ENCODE assay signal across 10 cellular contexts in genomic region chr10:104622598-104623209, GRCh38. TPM values are rescaled to one million over a fixed set of nuclear protein-coding genes. Genes with fewer than 3 reads are reported as not detected.
DNase-seq lines count a peak whose midpoint lies in the region; TF ChIP-seq lines count a peak whose summit lies in the region.
"Had no signal": no experiment of that assay in that cellular context is flagged by ENCODE, and none has a peak within 500 bp of the region (broad histone marks: within the 10 kb centered on the region; RNA-seq: fewer than 3 reads in every experiment).

No MANE protein-coding gene starts in this region.

- no peak overlapping the region for H3K27ac Mint-ChIP-seq in activated CD4-positive, alpha-beta memory T cell treated with anti-CD3 and anti-CD28 coated beads for 36 hours
- H3K27ac Mint-ChIP-seq in activated CD4-positive, alpha-beta memory T cell treated with anti-CD3 and anti-CD28 coated beads, Interleukin-2, amount 10 ng/mL, durations not matched to agents 7 days and 5 days = no peak overlapping the region
- H3K27ac Mint-ChIP-seq: activated T-helper 17 cell treated with anti-CD3 and anti-CD28 coated beads, Interleukin-2, amount 50 U/mL, for 72 hours had no signal

- no peaks in the 10 kb centered on the region for H3K9me3 ChIP-seq in Loucy (ENCODE audit: insufficient read depth, low read depth, low read length)

- no peak overlapping the region for H3K4me3 ChIP-seq in Loucy (ENCODE audit: low read length, poor library complexity, severe bottlenecking)
- H3K4me3 ChIP-seq in retinal pigment epithelial cell (ENCODE audit: low read length) = no peak overlapping the region
- no peak overlapping the region for H3K4me3 ChIP-seq in lower leg skin (ENCODE audit: low read depth, poor library complexity, severe bottlenecking)

- no peaks in the 10 kb centered on the region for H4K20me1 ChIP-seq in Loucy (ENCODE audit: insufficient read depth, low read length, poor library complexity, severe bottlenecking)

- CTCF ChIA-PET in activated CD4-positive, alpha-beta memory T cell treated with anti-CD3 and anti-CD28 coated beads for 36 hours (lab: Charles Lee) = interaction anchor here (1.0 to 1.4 kb wide), 2 partner anchors 15 to 43 kb away, joined by 4 to 7 read pairs; no protein-coding TSS in a partner anchor
- CTCF ChIA-PET in activated CD4-positive, alpha-beta memory T cell treated with anti-CD3 and anti-CD28 coated beads, Interleukin-2, amount 10 ng/mL, durations not matched to agents 7 days and 5 days (lab: Charles Lee) = interaction anchor here (1.7 kb wide), 1 partner anchor 216 kb away, joined by 5 read pairs; no protein-coding TSS in a partner anchor

- H3K27me3 Mint-ChIP-seq in activated CD4-positive, alpha-beta memory T cell treated with anti-CD3 and anti-CD28 coated beads for 36 hours = peaks cover 24% of the 10 kb centered on the region
- H3K27me3 Mint-ChIP-seq in activated CD4-positive, alpha-beta memory T cell treated with anti-CD3 and anti-CD28 coated beads, Interleukin-2, amount 10 ng/mL, durations not matched to agents 7 days and 5 days = peaks cover 27% of the 10 kb centered on the region

- H3K4me1 ChIP-seq in Loucy (ENCODE audit: insufficient read depth, low read length, poor library complexity, severe bottlenecking) = no peaks in the 10 kb centered on the region

- no peak overlapping the region for H3K4me3 Mint-ChIP-seq in activated CD4-positive, alpha-beta memory T cell treated with anti-CD3 and anti-CD28 coated beads for 36 hours
- H3K4me3 Mint-ChIP-seq in activated CD4-positive, alpha-beta memory T cell treated with anti-CD3 and anti-CD28 coated beads, Interleukin-2, amount 10 ng/mL, durations not matched to agents 7 days and 5 days = no peak overlapping the region
- H3K4me3 Mint-ChIP-seq: activated T-helper 17 cell treated with anti-CD3 and anti-CD28 coated beads, Interleukin-2, amount 50 U/mL, for 72 hours had no signal

- no peak overlapping the region for H3K4me2 ChIP-seq in Loucy (ENCODE audit: low read depth, low read length, poor library complexity, severe bottlenecking)

- H3K9me2 ChIP-seq in Loucy (replicated peaks; ENCODE audit: low read depth, low read length) = no peaks in the 10 kb centered on the region

- 28 to 29% methylated on average over 4 of the region's 4 CpGs for WGBS in lower leg skin, 2 donors

- no peak overlapping the region for H3K9ac ChIP-seq in Loucy (ENCODE audit: low read depth, low read length, poor library complexity, severe bottlenecking)

- no peaks in the 10 kb centered on the region for H3K27me3 ChIP-seq in Loucy (ENCODE audit: insufficient read depth, low read length, poor library complexity, severe bottlenecking)

- H3K9me3 Mint-ChIP-seq in activated CD4-positive, alpha-beta memory T cell treated with anti-CD3 and anti-CD28 coated beads for 36 hours = no peaks in the 10 kb centered on the region
- H3K9me3 Mint-ChIP-seq in activated CD4-positive, alpha-beta memory T cell treated with anti-CD3 and anti-CD28 coated beads, Interleukin-2, amount 10 ng/mL, durations not matched to agents 7 days and 5 days = no peaks in the 10 kb centered on the region
- H3K9me3 Mint-ChIP-seq: activated T-helper 17 cell treated with anti-CD3 and anti-CD28 coated beads, Interleukin-2, amount 50 U/mL, for 72 hours had no signal

- H3F3A ChIP-seq in Loucy (ENCODE audit: low read depth) = no peaks in the 10 kb centered on the region

- POLR2A ChIA-PET in activated CD4-positive, alpha-beta memory T cell treated with anti-CD3 and anti-CD28 coated beads for 36 hours (lab: Charles Lee) = no interaction called here
- POLR2A ChIA-PET in activated CD4-positive, alpha-beta memory T cell treated with anti-CD3 and anti-CD28 coated beads, Interleukin-2, amount 10 ng/mL, durations not matched to agents 7 days and 5 days (lab: Charles Lee) = no interaction called here

- no peak overlapping the region for H2AFZ ChIP-seq in Loucy (ENCODE audit: low read length)

- peak; percentile 61 for TF ChIP-seq CTCF in Loucy (conservative IDR thresholded peaks at IDR 0.05; ENCODE audit: low read length)
- TF ChIP-seq CTCF in retinal pigment epithelial cell (conservative IDR thresholded peaks at IDR 0.05; ENCODE audit: low read depth, low read length) = peak; percentile 75
- TF ChIP-seq CTCF in lower leg skin (IDR thresholded peaks at IDR 0.05) = no peak

- no peaks in the 10 kb centered on the region for H3K4me1 Mint-ChIP-seq in activated CD4-positive, alpha-beta memory T cell treated with anti-CD3 and anti-CD28 coated beads for 36 hours (ENCODE audit: low read depth)
- H3K4me1 Mint-ChIP-seq in activated CD4-positive, alpha-beta memory T cell treated with anti-CD3 and anti-CD28 coated beads, Interleukin-2, amount 10 ng/mL, durations not matched to agents 7 days and 5 days = no peaks in the 10 kb centered on the region
- H3K4me1 Mint-ChIP-seq: activated T-helper 17 cell treated with anti-CD3 and anti-CD28 coated beads, Interleukin-2, amount 50 U/mL, for 72 hours had no signal

- no peak for TF ChIP-seq POLR2A in lower leg skin (IDR thresholded peaks at IDR 0.05)

- H3K79me2 ChIP-seq in Loucy (ENCODE audit: insufficient read depth, low read length) = no peaks in the 10 kb centered on the region

- peak; percentile 26 for DNase-seq in activated CD4-positive, alpha-beta memory T cell treated with anti-CD3 and anti-CD28 coated beads for 36 hours
- no peak for DNase-seq in activated CD4-positive, alpha-beta memory T cell treated with anti-CD3 and anti-CD28 coated beads, Interleukin-2, amount 10 ng/mL, durations not matched to agents 7 days and 5 days
- peak; percentile 52 to 80 for DNase-seq in T47D (ENCODE audit: low read depth in 1 of 2, low spot score in 1 of 2)
- DNase-seq in retinal pigment epithelial cell (ENCODE audit: low read depth) = no peak
- no peak for DNase-seq in GDM1 (lab: John Stamatoyannopoulos, UW)
- no peak for DNase-seq in NCI-H446 (lab: John Stamatoyannopoulos, UW)
- DNase-seq in lower leg skin (ENCODE audit: low spot score in 2 of 2) = no peak

- intact Hi-C loops in activated CD4-positive, alpha-beta memory T cell treated with anti-CD3 and anti-CD28 coated beads for 36 hours (cut with micrococcal nuclease) = loop anchor here (5.0 kb wide), 2 partner anchors 215 to 330 kb away; no protein-coding TSS in a partner anchor
- intact Hi-C loops in lower leg skin (cut with DNase I; ENCODE audit: low total_unique reads) = no loop called here

- in situ Hi-C loops in T47D (cut with HindIII; ENCODE audit: low pct_unique_long_range_greater_than_20kb, low sequenced_read_pairs) = no loop called here

- no peaks in the 10 kb centered on the region for H3K36me3 ChIP-seq in Loucy (ENCODE audit: insufficient read depth, low read length)

- no peaks in the 10 kb centered on the region for H3K36me3 Mint-ChIP-seq in activated CD4-positive, alpha-beta memory T cell treated with anti-CD3 and anti-CD28 coated beads for 36 hours
- no peaks in the 10 kb centered on the region for H3K36me3 Mint-ChIP-seq in activated CD4-positive, alpha-beta memory T cell treated with anti-CD3 and anti-CD28 coated beads, Interleukin-2, amount 10 ng/mL, durations not matched to agents 7 days and 5 days (ENCODE audit: low read depth)

RNA-seq across cellular contexts. Expression of gene SORCS3, which starts 18.4 kb away (rescaled TPM):
- total RNA-seq in activated CD4-positive, alpha-beta memory T cell treated with anti-CD3 and anti-CD28 coated beads for 36 hours = not detected
- total RNA-seq in activated CD4-positive, alpha-beta memory T cell treated with anti-CD3 and anti-CD28 coated beads, Interleukin-2, amount 10 ng/mL, durations not matched to agents 7 days and 5 days = not detected
- under 1 TPM in 3 of 4 donors, not detected in 1; 0.12 to 0.32 (median 0.15) TPM for total RNA-seq in lower leg skin
- total RNA-seq: activated T-helper 17 cell treated with anti-CD3 and anti-CD28 coated beads, Interleukin-2, amount 50 U/mL, for 72 hours; G401 had no signal

Comparison
In these comparisons a context has a peak if more than half of its experiments do, and no peak if none do; other contexts are left out.
1. DNase-seq: peak in activated CD4-positive, alpha-beta memory T cell treated with anti-CD3 and anti-CD28 coated beads for 36 hours (single experiment) and T47D (2 of 2); none in activated CD4-positive, alpha-beta memory T cell treated with anti-CD3 and anti-CD28 coated beads, Interleukin-2, amount 10 ng/mL, durations not matched to agents 7 days and 5 days (single experiment), retinal pigment epithelial cell (single experiment), GDM1 (single experiment), NCI-H446 (0 of 2) and lower leg skin (0 of 2).
2. CTCF ChIP-seq: peak in Loucy (single experiment) and retinal pigment epithelial cell (single experiment); none in lower leg skin (0 of 3).